ENCODE assay signal across 8 cellular contexts in the genomic region with DNA sequence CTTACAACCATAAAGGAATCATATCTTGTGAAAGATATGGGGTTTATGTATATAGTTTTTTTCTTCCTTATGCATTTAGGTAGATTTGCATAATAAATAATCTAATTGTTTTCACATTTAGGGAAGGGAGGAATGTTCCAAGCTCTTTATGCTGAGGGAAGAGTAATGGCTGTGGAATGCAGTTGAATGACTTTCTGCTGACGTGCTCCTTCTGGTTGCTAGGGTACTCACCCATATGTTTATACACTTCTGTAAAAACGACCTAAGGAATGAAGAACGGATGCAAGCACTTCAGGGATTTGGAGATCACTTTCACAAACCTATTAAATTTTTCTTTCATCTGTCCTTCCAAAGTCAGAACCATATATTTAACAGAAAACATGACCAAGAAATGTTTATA. TPM values are rescaled to one million over a fixed set of nuclear protein-coding genes. Genes with fewer than 3 reads are reported as not detected.
DNase-seq lines count a peak whose midpoint lies in the region; TF ChIP-seq lines count a peak whose summit lies in the region.

No MANE protein-coding gene starts in this region.

- no peak overlapping the region for H2BK5ac ChIP-seq in trophoblast cell (ENCODE audit: low read depth, low read length, poor library complexity)

- no peaks in the 10 kb centered on the region for H3K9me3 ChIP-seq in trophoblast cell (ENCODE audit: insufficient read depth, low read depth, low read length)

- H3K27ac ChIP-seq in trophoblast cell (ENCODE audit: low read depth, low read length): no peak overlapping the region

- no peak overlapping the region for H2BK120ac ChIP-seq in trophoblast cell (ENCODE audit: insufficient read depth, low read length, poor library complexity)

- H3K9me3 Mint-ChIP-seq in activated CD4-positive, alpha-beta T cell treated with anti-CD3 and anti-CD28 coated beads, Interleukin-2, amount 10 ng/mL, durations not matched to agents 7 days and 5 days: no peaks in the 10 kb centered on the region

- no peaks in the 10 kb centered on the region for H3K36me3 Mint-ChIP-seq in activated CD4-positive, alpha-beta T cell treated with anti-CD3 and anti-CD28 coated beads, Interleukin-2, amount 10 ng/mL, durations not matched to agents 7 days and 5 days (ENCODE audit: low read depth)

- H3K36me3 ChIP-seq in trophoblast cell (ENCODE audit: control insufficient read depth in 1 of 2, insufficient read depth in 2 of 2, low read length in 2 of 2): no peaks in the 10 kb centered on the region

- H3K4me3 ChIP-seq in fibroblast of villous mesenchyme (ENCODE audit: low read depth, low read length) (no peak overlapping the region), trophoblast cell (ENCODE audit: low read depth, low read length) (no peak overlapping the region)

- peaks cover 9 to 10% of the 10 kb centered on the region in 2 experiments for H3K4me1 ChIP-seq in trophoblast cell (ENCODE audit: control insufficient read depth in 1 of 2, insufficient read depth in 2 of 2, low read length in 2 of 2)

- H4K8ac ChIP-seq in trophoblast cell (ENCODE audit: low read depth, low read length): no peak overlapping the region

- H2AFZ ChIP-seq in trophoblast cell (ENCODE audit: insufficient read depth, low read length, poor library complexity): no peak overlapping the region

- H3K18ac ChIP-seq in trophoblast cell (ENCODE audit: low read length): no peak overlapping the region

- DNase-seq in GM04503 (ENCODE audit: low read depth) (peak; percentile 92), RKO (ENCODE audit: low spot score) (peak; percentile 93), fibroblast of villous mesenchyme (ENCODE audit: low read depth) (peak; percentile 96), trophoblast cell (peak; percentile 84 to 97), NCI-H1417 treated with DMSO at 0.1 percent for 48 hours (lab: John Stamatoyannopoulos, UW) (no peak), NCI-H146 treated with DMSO at 0.1 percent for 48 hours (lab: John Stamatoyannopoulos, UW; ENCODE audit: unreplicated experiment) (no peak), ureter (ENCODE audit: low spot score) (no peak)
- DNase-seq in activated CD4-positive, alpha-beta T cell treated with anti-CD3 and anti-CD28 coated beads, Interleukin-2, amount 10 ng/mL, durations not matched to agents 7 days and 5 days: no peak

- CTCF ChIA-PET in activated CD4-positive, alpha-beta T cell treated with anti-CD3 and anti-CD28 coated beads, Interleukin-2, amount 10 ng/mL, durations not matched to agents 7 days and 5 days (lab: Charles Lee): no interaction called here

- no peaks in the 10 kb centered on the region for H3K4me1 Mint-ChIP-seq in activated CD4-positive, alpha-beta T cell treated with anti-CD3 and anti-CD28 coated beads, Interleukin-2, amount 10 ng/mL, durations not matched to agents 7 days and 5 days

- no peak overlapping the region for H3K27ac Mint-ChIP-seq in activated CD4-positive, alpha-beta T cell treated with anti-CD3 and anti-CD28 coated beads, Interleukin-2, amount 10 ng/mL, durations not matched to agents 7 days and 5 days

- no peaks in the 10 kb centered on the region for H3K79me2 ChIP-seq in trophoblast cell (ENCODE audit: control insufficient read depth, insufficient read depth, low read length, poor library complexity)

- H3K27me3 ChIP-seq in trophoblast cell (ENCODE audit: insufficient read depth, low read length): no peaks in the 10 kb centered on the region

- no peak overlapping the region for H4K91ac ChIP-seq in trophoblast cell (ENCODE audit: low read depth, low read length)

- no peak overlapping the region for H2AK5ac ChIP-seq in trophoblast cell (ENCODE audit: low read length)

- no peak overlapping the region for H3K9ac ChIP-seq in trophoblast cell (ENCODE audit: low read length)

- H2BK12ac ChIP-seq in trophoblast cell (ENCODE audit: low read length): no peak overlapping the region

- H3K4me3 Mint-ChIP-seq in activated CD4-positive, alpha-beta T cell treated with anti-CD3 and anti-CD28 coated beads, Interleukin-2, amount 10 ng/mL, durations not matched to agents 7 days and 5 days: no peak overlapping the region

- no peak overlapping the region for H4K12ac ChIP-seq in trophoblast cell (ENCODE audit: low read depth, low read length)

- no CpG with 5 or more reads among the region's 3 CpGs for WGBS in trophoblast cell (ENCODE audit: extremely low coverage, insufficient coverage, insufficient read length)

- TF ChIP-seq CTCF in fibroblast of villous mesenchyme (IDR thresholded peaks at IDR 0.05; ENCODE audit: insufficient read depth, low read depth, low read length): no peak

- no peak overlapping the region for H3K4ac ChIP-seq in trophoblast cell (ENCODE audit: low read depth, low read length)

- H3K23ac ChIP-seq in trophoblast cell (ENCODE audit: low read length): no peak overlapping the region

- H3K27me3 Mint-ChIP-seq in activated CD4-positive, alpha-beta T cell treated with anti-CD3 and anti-CD28 coated beads, Interleukin-2, amount 10 ng/mL, durations not matched to agents 7 days and 5 days: peaks cover 19% of the 10 kb centered on the region

- H3K4me2 ChIP-seq in trophoblast cell (ENCODE audit: low read length): no peak overlapping the region

- H3K14ac ChIP-seq in trophoblast cell (ENCODE audit: low read length): no peak overlapping the region

- POLR2A ChIA-PET in activated CD4-positive, alpha-beta T cell treated with anti-CD3 and anti-CD28 coated beads, Interleukin-2, amount 10 ng/mL, durations not matched to agents 7 days and 5 days (lab: Charles Lee): no interaction called here

- peaks cover 16% of the 10 kb centered on the region for H3K79me1 ChIP-seq in trophoblast cell (ENCODE audit: low read length)

RNA-seq across cellular contexts. Expression of a gene that starts 29.2 kb away (rescaled TPM):
- total RNA-seq in fibroblast of villous mesenchyme (99.2 and 136 TPM in 2 replicates), ureter (156 TPM)
- 80.3 and 85.6 TPM in 2 replicates for polyA plus RNA-seq in trophoblast cell (2013)
- total RNA-seq in activated CD4-positive, alpha-beta T cell treated with anti-CD3 and anti-CD28 coated beads, Interleukin-2, amount 10 ng/mL, durations not matched to agents 7 days and 5 days: 10 to 100 TPM; 48.4 to 49.7 TPM

Comparison
In these comparisons a context has a peak if more than half of its experiments do, and no peak if none do; other contexts are left out.
1. DNase-seq: peak in GM04503 (single experiment), RKO (single experiment), fibroblast of villous mesenchyme (single experiment) and trophoblast cell (2 of 2); none in NCI-H1417 treated with DMSO at 0.1 percent for 48 hours (single experiment), activated CD4-positive, alpha-beta T cell treated with anti-CD3 and anti-CD28 coated beads, Interleukin-2, amount 10 ng/mL, durations not matched to agents 7 days and 5 days (single experiment), NCI-H146 treated with DMSO at 0.1 percent for 48 hours (single experiment) and ureter (single experiment).